19 cellular contexts compared by ENCODE assay signal in the genomic region with DNA sequence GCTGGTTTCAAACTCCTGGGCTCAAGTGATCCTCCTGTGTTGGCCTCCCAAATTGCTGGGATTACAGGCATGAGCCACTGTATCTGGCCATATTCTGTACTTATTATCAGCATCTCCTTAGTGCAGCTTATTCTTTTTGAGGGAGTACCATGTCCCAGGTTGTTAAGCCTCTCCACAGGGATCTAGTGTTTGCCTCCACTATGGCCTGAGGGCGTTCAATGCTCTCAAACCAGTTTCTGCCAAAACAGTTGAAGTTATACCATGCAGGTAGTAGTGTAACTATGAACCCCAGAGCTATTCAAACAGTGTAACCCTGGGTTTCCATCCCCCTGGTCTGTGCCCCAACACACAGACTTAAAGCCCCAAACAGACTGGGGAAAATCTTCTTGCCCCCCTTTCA.
A peak's percentile ranks its signal among the peaks of the same experiment; 100 is the strongest.
DNase-seq lines count a peak whose midpoint lies in the region; ATAC-seq, FAIRE-seq and TF ChIP-seq lines count a peak whose summit lies in the region.
"Had no signal": no experiment of that assay in that cellular context is flagged by ENCODE, and none has a peak within 500 bp of the region (broad histone marks: within the 10 kb centered on the region; RNA-seq: fewer than 3 reads in every experiment).

No MANE protein-coding gene starts in this region.

- DNase-seq in NCI-H345 (lab: John Stamatoyannopoulos, UW) (peak; percentile 23), NCI-H345 treated with DMSO at 0.1 percent for 48 hours (lab: John Stamatoyannopoulos, UW; ENCODE audit: unreplicated experiment) (no peak), MM.1S (no peak), HK-2 (ENCODE audit: unreplicated experiment) (no peak), GM12892 (ENCODE audit: insufficient read length) (no peak)
- no peak for DNase-seq in effector memory CD4-positive, alpha-beta T cell
- DNase-seq in stimulated activated naive B cell treated with anti-CD40 and anti-IgM and Interleukin-4, amounts not matched to agents 10 μg/mL and 1 μg/mL and 100 μg/mL, for 72 hours: no peak
- DNase-seq: 8988T; COR-L47; GM23248; NCI-H1417 treated with DMSO at 0.1 percent for 48 hours; NCI-H2029; NCI-H2227 treated with DMSO at 0.1 percent for 48 hours; NCI-H526 treated with DMSO at 0.1 percent for 48 hours; NK-92 treated with Interleukin-12 subunit alpha and Interleukin-12 subunit beta, amount 100 ng/mL, for 24 hours; PC-3 had no signal

- no peaks in the 10 kb centered on the region for H3K27me3 ChIP-seq in MM.1S (replicated peaks; ENCODE audit: insufficient read depth, low read length)
- no peaks in the 10 kb centered on the region for H3K27me3 ChIP-seq in effector memory CD4-positive, alpha-beta T cell (replicated peaks; ENCODE audit: control insufficient read depth, insufficient read depth, low read length, poor library complexity, severe bottlenecking)
- H3K27me3 ChIP-seq: BLaER1 treated with 17β-estradiol and CSF1 and Interleukin-3, amounts not matched to agents 10 nM and 100 nM had no signal

- H3K36me3 ChIP-seq in MM.1S (replicated peaks; ENCODE audit: insufficient read depth, low read length): no peaks in the 10 kb centered on the region
- no peaks in the 10 kb centered on the region for H3K36me3 ChIP-seq in effector memory CD4-positive, alpha-beta T cell (ENCODE audit: control insufficient read depth, insufficient read depth, low read length)

- H4K20me1 ChIP-seq in MM.1S (ENCODE audit: insufficient read depth, low read length): no peaks in the 10 kb centered on the region

- TF ChIP-seq POLR2A in GM12892 (IDR thresholded peaks at IDR 0.05; ENCODE audit: low read depth, low read length): no peak

- H3K9me2 ChIP-seq in MM.1S (replicated peaks; ENCODE audit: insufficient read depth, low read length): no peaks in the 10 kb centered on the region

- H3K4me2 ChIP-seq in MM.1S (ENCODE audit: low read depth, low read length): peak overlapping the region; percentile 62; the same call in 1 of the 2 replicates

- H3K79me2 ChIP-seq in MM.1S (ENCODE audit: low read length): 0 out of 2 replicates have a peak, but pooled peaks cover 11% of the 10 kb centered on the region

- TF ChIP-seq CTCF in MM.1S (IDR thresholded peaks at IDR 0.05; ENCODE audit: low read length): no peak

- no peaks in the 10 kb centered on the region for H3K9me3 ChIP-seq in MM.1S (replicated peaks; ENCODE audit: insufficient read depth, low read length)
- H3K9me3 ChIP-seq in effector memory CD4-positive, alpha-beta T cell (ENCODE audit: control insufficient read depth, low read length): no peaks in the 10 kb centered on the region
- H3K9me3 ChIP-seq: BLaER1 treated with 17β-estradiol and CSF1 and Interleukin-3, amounts not matched to agents 10 nM and 100 nM had no signal

- peak overlapping the region; percentile 19 to 79 for H3K4me3 Mint-ChIP-seq in stimulated activated naive B cell treated with anti-CD40 and anti-IgM and Interleukin-4, amounts not matched to agents 10 μg/mL and 1 μg/mL and 100 μg/mL, for 72 hours

- ATAC-seq in stimulated activated naive B cell treated with anti-CD40 and anti-IgM and Interleukin-4, amounts not matched to agents 10 μg/mL and 1 μg/mL and 100 μg/mL, for 72 hours (replicated peaks): no peak
- ATAC-seq in HG02642 (IDR thresholded peaks at IDR 0.05; ENCODE audit: poor library complexity, unreplicated experiment): no peak
- ATAC-seq: GM12878, PC-3 had no signal

- no peak overlapping the region for H3K27ac Mint-ChIP-seq in stimulated activated naive B cell treated with anti-CD40 and anti-IgM and Interleukin-4, amounts not matched to agents 10 μg/mL and 1 μg/mL and 100 μg/mL, for 72 hours

- H3K9ac ChIP-seq in MM.1S (ENCODE audit: low read length): no peak overlapping the region
- H3K9ac ChIP-seq: BLaER1 treated with 17β-estradiol and CSF1 and Interleukin-3, amounts not matched to agents 10 nM and 100 nM; GM23248 had no signal

- no peak overlapping the region for H3K4me3 ChIP-seq in MM.1S (ENCODE audit: low read length)
- no peak overlapping the region for H3K4me3 ChIP-seq in effector memory CD4-positive, alpha-beta T cell (ENCODE audit: insufficient read depth, low read depth, low read length, poor library complexity, severe bottlenecking)
- H3K4me3 ChIP-seq: BLaER1 treated with 17β-estradiol and CSF1 and Interleukin-3, amounts not matched to agents 10 nM and 100 nM; GM12878; GM23248 had no signal

- H3K9me3 Mint-ChIP-seq in stimulated activated naive B cell treated with anti-CD40 and anti-IgM and Interleukin-4, amounts not matched to agents 10 μg/mL and 1 μg/mL and 100 μg/mL, for 72 hours: no peaks in the 10 kb centered on the region

- no peaks in the 10 kb centered on the region for H3K27me3 Mint-ChIP-seq in stimulated activated naive B cell treated with anti-CD40 and anti-IgM and Interleukin-4, amounts not matched to agents 10 μg/mL and 1 μg/mL and 100 μg/mL, for 72 hours

- H3K4me1 ChIP-seq in MM.1S (ENCODE audit: low read length): peaks cover 52% of the 10 kb centered on the region
- H3K4me1 ChIP-seq in effector memory CD4-positive, alpha-beta T cell (ENCODE audit: control insufficient read depth, insufficient read depth, low read length, poor library complexity, severe bottlenecking): peaks cover 32% of the 10 kb centered on the region

- FAIRE-seq in GM12892 (lab: Jason Lieb, UNC): no peak
- FAIRE-seq: GM12878 had no signal

- peaks cover 26% of the 10 kb centered on the region for H3F3A ChIP-seq in MM.1S (ENCODE audit: insufficient read depth, low read length)

- H2AFZ ChIP-seq in MM.1S (ENCODE audit: low read length): no peak overlapping the region
- H2AFZ ChIP-seq: GM23248 had no signal

- H3K27ac ChIP-seq in MM.1S (ENCODE audit: low read length): no peak overlapping the region
- H3K27ac ChIP-seq in effector memory CD4-positive, alpha-beta T cell (ENCODE audit: insufficient read depth, low read length, poor library complexity, severe bottlenecking): peak overlapping the region; percentile 39
- H3K27ac ChIP-seq: GM23248 had no signal

- peaks cover 3 to 26% of the 10 kb centered on the region in 2 donors for H3K36me3 Mint-ChIP-seq in stimulated activated naive B cell treated with anti-CD40 and anti-IgM and Interleukin-4, amounts not matched to agents 10 μg/mL and 1 μg/mL and 100 μg/mL, for 72 hours

- H3K4me1 Mint-ChIP-seq in stimulated activated naive B cell treated with anti-CD40 and anti-IgM and Interleukin-4, amounts not matched to agents 10 μg/mL and 1 μg/mL and 100 μg/mL, for 72 hours: peaks cover 44 to 50% of the 10 kb centered on the region in 2 donors
